In the genomic region with DNA sequence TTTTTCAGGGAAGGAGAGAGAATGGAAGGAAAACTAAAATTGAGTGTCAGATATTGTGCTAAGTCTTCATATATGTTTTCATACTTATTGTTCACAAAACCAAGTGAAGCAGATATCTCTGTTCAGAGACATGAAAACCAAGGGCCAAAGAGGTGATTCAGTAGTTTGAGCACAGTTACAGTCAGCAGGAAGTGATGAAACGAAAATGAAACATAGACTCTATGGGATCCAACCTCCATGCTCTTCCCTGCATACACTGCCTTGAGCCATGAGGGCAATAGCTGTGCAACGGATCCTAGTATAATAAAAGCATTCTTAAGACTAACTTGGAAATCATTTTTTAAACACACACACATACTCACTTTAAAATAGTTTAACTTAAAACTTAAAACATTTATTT, we compare ENCODE assay signal across 12 cellular contexts. TPM values are rescaled to one million over a fixed set of nuclear protein-coding genes. Genes with fewer than 3 reads are reported as not detected.
DNase-seq lines count a peak whose midpoint lies in the region; ATAC-seq, FAIRE-seq and TF ChIP-seq lines count a peak whose summit lies in the region.
"Had no signal": no experiment of that assay in that cellular context is flagged by ENCODE, and none has a peak within 500 bp of the region (broad histone marks: within the 10 kb centered on the region; RNA-seq: fewer than 3 reads in every experiment).

No MANE protein-coding gene starts in this region.

- TF ChIP-seq CTCF in Loucy (conservative IDR thresholded peaks at IDR 0.05; ENCODE audit: low read length) (no peak), astrocyte (IDR thresholded peaks at IDR 0.05; ENCODE audit: insufficient read depth, low read depth, low read length) (no peak), neural progenitor cell (IDR thresholded peaks at IDR 0.05) (no peak), GM13977 (IDR thresholded peaks at IDR 0.05; ENCODE audit: extremely low read depth, insufficient read depth, missing control alignments) (no peak)

- in situ Hi-C loops in GM13977 (cut with MboI; ENCODE audit: low pct_unique_long_range_greater_than_20kb, low sequenced_read_pairs, unreplicated experiment) = no loop called here

- H3K4me1 ChIP-seq in Loucy (ENCODE audit: insufficient read depth, low read length, poor library complexity, severe bottlenecking) (peaks cover 8% of the 10 kb centered on the region), astrocyte (ENCODE audit: insufficient read depth, low read length) (no peaks in the 10 kb centered on the region), neural progenitor cell (peaks cover 11% of the 10 kb centered on the region)
- H3K4me1 ChIP-seq: heart right ventricle had no signal

- H3K27me3 Mint-ChIP-seq in astrocyte (ENCODE audit: low read depth, unreplicated experiment) = no peaks in the 10 kb centered on the region
- H3K27me3 Mint-ChIP-seq in neural progenitor cell (ENCODE audit: insufficient read depth, low read depth) = no peaks in the 10 kb centered on the region
- H3K27me3 Mint-ChIP-seq: activated naive CD8-positive, alpha-beta T cell; T-cell had no signal

- H3K4me1 Mint-ChIP-seq in astrocyte (ENCODE audit: low read depth, unreplicated experiment) (peaks cover 2% of the 10 kb centered on the region), neural progenitor cell (peaks cover 7% of the 10 kb centered on the region)

- peak overlapping the region; percentile 5 for H3K4me3 ChIP-seq in Loucy (ENCODE audit: low read length, poor library complexity, severe bottlenecking)
- H3K4me3 ChIP-seq in astrocyte (ENCODE audit: insufficient read depth, low read depth, low read length) = no peak overlapping the region
- H3K4me3 ChIP-seq in neural progenitor cell = no peak overlapping the region
- H3K4me3 ChIP-seq: heart right ventricle had no signal

- H3K9me3 ChIP-seq in Loucy (ENCODE audit: insufficient read depth, low read depth, low read length) (no peaks in the 10 kb centered on the region), astrocyte (ENCODE audit: insufficient read depth, low read depth, low read length) (no peaks in the 10 kb centered on the region), neural progenitor cell (ENCODE audit: low read depth) (no peaks in the 10 kb centered on the region)
- H3K9me3 ChIP-seq: heart right ventricle had no signal

- H3K9me2 ChIP-seq in Loucy (replicated peaks; ENCODE audit: low read depth, low read length) = no peaks in the 10 kb centered on the region

- H3K27ac ChIP-seq in astrocyte (ENCODE audit: low read depth, low read length) = no peak overlapping the region
- no peak overlapping the region for H3K27ac ChIP-seq in neural progenitor cell
- H3K27ac ChIP-seq: heart right ventricle had no signal

- H4K20me1 ChIP-seq in Loucy (ENCODE audit: insufficient read depth, low read length, poor library complexity, severe bottlenecking) (no peaks in the 10 kb centered on the region), astrocyte (ENCODE audit: insufficient read depth, low read length) (no peaks in the 10 kb centered on the region), neural progenitor cell (ENCODE audit: low read depth) (no peaks in the 10 kb centered on the region)

- H3K9me3 Mint-ChIP-seq in astrocyte (ENCODE audit: unreplicated experiment) = no peaks in the 10 kb centered on the region
- no peaks in the 10 kb centered on the region for H3K9me3 Mint-ChIP-seq in neural progenitor cell
- H3K9me3 Mint-ChIP-seq: T-cell had no signal

- no peaks in the 10 kb centered on the region for H3K36me3 ChIP-seq in Loucy (ENCODE audit: insufficient read depth, low read length)
- H3K36me3 ChIP-seq in astrocyte (ENCODE audit: insufficient read depth, low read length) = no peaks in the 10 kb centered on the region
- no peaks in the 10 kb centered on the region for H3K36me3 ChIP-seq in neural progenitor cell
- H3K36me3 ChIP-seq: heart right ventricle had no signal

- FAIRE-seq in astrocyte (lab: Jason Lieb, UNC) = no peak

- H3K27ac Mint-ChIP-seq in astrocyte (ENCODE audit: unreplicated experiment) = no peak overlapping the region
- H3K27ac Mint-ChIP-seq in neural progenitor cell = no peak overlapping the region
- H3K27ac Mint-ChIP-seq: activated naive CD8-positive, alpha-beta T cell had no signal

- H3K36me3 Mint-ChIP-seq in astrocyte (ENCODE audit: low read depth, unreplicated experiment) (no peaks in the 10 kb centered on the region), neural progenitor cell (no peaks in the 10 kb centered on the region)
- H3K36me3 Mint-ChIP-seq: activated naive CD8-positive, alpha-beta T cell; T-cell had no signal

- H3K4me3 Mint-ChIP-seq in astrocyte (ENCODE audit: unreplicated experiment) = no peak overlapping the region
- no peak overlapping the region for H3K4me3 Mint-ChIP-seq in neural progenitor cell
- H3K4me3 Mint-ChIP-seq: activated naive CD8-positive, alpha-beta T cell; T-cell had no signal

- no peak for DNase-seq in astrocyte (ENCODE audit: low read depth)
- DNase-seq in neural progenitor cell (ENCODE audit: low spot score) = no peak
- DNase-seq in GM13977 (ENCODE audit: low spot score) = no peak
- no peak for DNase-seq in mesenteric fat pad (ENCODE audit: low spot score)
- DNase-seq: heart right ventricle, occipital lobe, T-cell had no signal

- no peaks in the 10 kb centered on the region for H3K79me2 ChIP-seq in Loucy (ENCODE audit: insufficient read depth, low read length)
- H3K79me2 ChIP-seq in astrocyte (ENCODE audit: insufficient read depth, low read length) = no peaks in the 10 kb centered on the region
- H3K79me2 ChIP-seq in neural progenitor cell (ENCODE audit: low read depth) = no peaks in the 10 kb centered on the region

- ATAC-seq in GM18498 (IDR thresholded peaks at IDR 0.05; ENCODE audit: unreplicated experiment) (peak; percentile 47), GM19023 (IDR thresholded peaks at IDR 0.05; ENCODE audit: unreplicated experiment) (no peak), HG03432 (IDR thresholded peaks at IDR 0.05; ENCODE audit: unreplicated experiment) (no peak)
- ATAC-seq: heart right ventricle had no signal

- H3K27me3 ChIP-seq in Loucy (ENCODE audit: insufficient read depth, low read length, poor library complexity, severe bottlenecking) (no peaks in the 10 kb centered on the region), astrocyte (ENCODE audit: insufficient read depth, low read length) (no peaks in the 10 kb centered on the region), neural progenitor cell (no peaks in the 10 kb centered on the region)
- H3K27me3 ChIP-seq: heart right ventricle had no signal

- H3F3A ChIP-seq in Loucy (ENCODE audit: low read depth) (no peaks in the 10 kb centered on the region), neural progenitor cell (ENCODE audit: low read depth) (no peaks in the 10 kb centered on the region)

- H3K4me2 ChIP-seq in Loucy (ENCODE audit: low read depth, low read length, poor library complexity, severe bottlenecking) (peak overlapping the region; percentile 35), astrocyte (ENCODE audit: low read length) (no peak overlapping the region), neural progenitor cell (peak overlapping the region; percentile 56)

- peak overlapping the region; percentile 87 for H2AFZ ChIP-seq in Loucy (ENCODE audit: low read length)
- peak overlapping the region; percentile 40 for H2AFZ ChIP-seq in astrocyte (ENCODE audit: low read depth, low read length)
- no peak overlapping the region for H2AFZ ChIP-seq in neural progenitor cell (replicated peaks)

- H3K9ac ChIP-seq in Loucy (ENCODE audit: low read depth, low read length, poor library complexity, severe bottlenecking) (no peak overlapping the region), astrocyte (ENCODE audit: low read length) (no peak overlapping the region), neural progenitor cell (no peak overlapping the region)

RNA-seq across cellular contexts. Expression of a gene that starts 28.0 kb away (rescaled TPM):
- total RNA-seq in astrocyte (0.16 TPM in 1 of 2 replicates, not detected in the other), neural progenitor cell (ENCODE audit: low replicate concordance) (0.21 and 0.31 TPM in 2 replicates), mesenteric fat pad (0.32 TPM)
